2 cellular contexts compared by ENCODE assay signal in genomic region chr20:23179766-23180403, GRCh38.
TF ChIP-seq lines count a peak whose summit lies in the region.

No MANE protein-coding gene starts in this region.

TF ChIP-seq in endothelial cell of umbilical vein, 7 proteins besides CTCF, POLR2A, EP300 and RAD21 (continued from another document):
- no peak for TF ChIP-seq FOS (IDR thresholded peaks at IDR 0.05; ENCODE audit: borderline replicate concordance, insufficient read depth, low read length)
- no peak for TF ChIP-seq POLR2AphosphoS5 (IDR thresholded peaks at IDR 0.05; ENCODE audit: insufficient read depth, low read depth, low read length)
- TF ChIP-seq MYC (IDR thresholded peaks at IDR 0.05; ENCODE audit: low read depth, low read length) = no peak
- no peak for TF ChIP-seq GATA2 (IDR thresholded peaks at IDR 0.05; ENCODE audit: insufficient read depth, insufficient read length, low read depth, low read length)
- TF ChIP-seq JUN (IDR thresholded peaks at IDR 0.05; ENCODE audit: borderline replicate concordance, insufficient read depth, insufficient read length, low read depth) = no peak

TF ChIP-seq in GM23338, 12 proteins besides CTCF, POLR2A, EP300 and RAD21 (continued from another document):
- TF ChIP-seq ZNF462 (CRISPR knock-in tag; IDR thresholded peaks at IDR 0.05) (no peak), EZH2 (IDR thresholded peaks at IDR 0.05; ENCODE audit: low read depth, unreplicated experiment) (no peak), ZNF331 (CRISPR knock-in tag; IDR thresholded peaks at IDR 0.05; ENCODE audit: low read depth) (no peak)
